In the genomic region with DNA sequence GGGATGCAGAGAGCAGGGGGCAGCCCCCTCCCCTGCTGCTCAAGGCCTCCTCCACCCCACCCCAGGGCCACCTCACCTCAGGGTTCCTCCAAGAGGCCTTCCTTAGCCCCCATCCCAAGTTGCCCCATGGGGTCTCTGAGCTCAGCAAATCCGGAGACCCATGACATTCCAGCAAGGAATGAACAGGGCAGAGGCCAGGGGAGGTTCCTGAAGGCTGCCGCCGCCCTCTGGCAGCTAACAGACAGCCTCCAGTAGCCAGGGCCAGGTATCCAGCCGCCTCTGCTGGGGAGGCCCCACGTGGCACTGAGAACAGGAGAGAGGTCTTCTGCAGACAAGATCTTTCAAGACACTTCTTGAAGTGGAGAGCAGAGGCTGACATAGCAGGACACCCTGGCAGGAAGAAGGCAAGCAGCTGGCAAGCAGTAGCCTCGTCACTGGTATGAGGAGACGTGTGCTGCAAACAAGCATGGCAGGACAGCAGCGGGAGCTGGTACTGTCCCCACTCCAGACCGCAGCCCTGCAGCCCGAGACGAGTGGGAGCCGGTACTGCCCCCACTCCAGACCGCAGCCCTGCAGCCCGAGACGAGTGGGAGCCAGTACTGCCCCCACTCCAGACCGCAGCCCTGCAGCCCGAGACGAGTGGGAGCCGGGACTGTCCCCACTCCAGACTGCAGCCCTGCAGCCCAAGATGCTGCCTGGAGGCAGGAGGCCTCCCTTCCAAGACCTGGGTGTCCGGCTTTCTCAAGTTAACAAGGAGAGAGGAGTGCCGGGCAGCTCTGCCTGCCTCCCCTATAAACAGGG, we compare ENCODE assay signal across 1 cellular context.
A peak's percentile ranks its signal among the peaks of the same experiment; 100 is the strongest.
TF ChIP-seq lines count a peak whose summit lies in the region.

No MANE protein-coding gene starts in this region.

TF ChIP-seq in HepG2, 621 proteins besides CTCF, POLR2A, EP300 and RAD21 (continued from another document):
- TF ChIP-seq, protein P1, sequence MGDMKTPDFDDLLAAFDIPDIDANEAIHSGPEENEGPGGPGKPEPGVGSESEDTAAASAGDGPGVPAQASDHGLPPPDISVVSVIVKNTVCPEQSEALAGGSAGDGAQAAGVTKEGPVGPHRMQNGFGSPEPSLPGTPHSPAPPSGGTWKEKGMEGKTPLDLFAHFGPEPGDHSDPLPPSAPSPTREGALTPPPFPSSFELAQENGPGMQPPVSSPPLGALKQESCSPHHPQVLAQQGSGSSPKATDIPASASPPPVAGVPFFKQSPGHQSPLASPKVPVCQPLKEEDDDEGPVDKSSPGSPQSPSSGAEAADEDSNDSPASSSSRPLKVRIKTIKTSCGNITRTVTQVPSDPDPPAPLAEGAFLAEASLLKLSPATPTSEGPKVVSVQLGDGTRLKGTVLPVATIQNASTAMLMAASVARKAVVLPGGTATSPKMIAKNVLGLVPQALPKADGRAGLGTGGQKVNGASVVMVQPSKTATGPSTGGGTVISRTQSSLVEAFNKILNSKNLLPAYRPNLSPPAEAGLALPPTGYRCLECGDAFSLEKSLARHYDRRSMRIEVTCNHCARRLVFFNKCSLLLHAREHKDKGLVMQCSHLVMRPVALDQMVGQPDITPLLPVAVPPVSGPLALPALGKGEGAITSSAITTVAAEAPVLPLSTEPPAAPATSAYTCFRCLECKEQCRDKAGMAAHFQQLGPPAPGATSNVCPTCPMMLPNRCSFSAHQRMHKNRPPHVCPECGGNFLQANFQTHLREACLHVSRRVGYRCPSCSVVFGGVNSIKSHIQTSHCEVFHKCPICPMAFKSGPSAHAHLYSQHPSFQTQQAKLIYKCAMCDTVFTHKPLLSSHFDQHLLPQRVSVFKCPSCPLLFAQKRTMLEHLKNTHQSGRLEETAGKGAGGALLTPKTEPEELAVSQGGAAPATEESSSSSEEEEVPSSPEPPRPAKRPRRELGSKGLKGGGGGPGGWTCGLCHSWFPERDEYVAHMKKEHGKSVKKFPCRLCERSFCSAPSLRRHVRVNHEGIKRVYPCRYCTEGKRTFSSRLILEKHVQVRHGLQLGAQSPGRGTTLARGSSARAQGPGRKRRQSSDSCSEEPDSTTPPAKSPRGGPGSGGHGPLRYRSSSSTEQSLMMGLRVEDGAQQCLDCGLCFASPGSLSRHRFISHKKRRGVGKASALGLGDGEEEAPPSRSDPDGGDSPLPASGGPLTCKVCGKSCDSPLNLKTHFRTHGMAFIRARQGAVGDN (CRISPR knock-in tag; IDR thresholded peaks at IDR 0.05), result peak; percentile 25; the same call in 1 of the 2 replicates
- TF ChIP-seq, protein P2, sequence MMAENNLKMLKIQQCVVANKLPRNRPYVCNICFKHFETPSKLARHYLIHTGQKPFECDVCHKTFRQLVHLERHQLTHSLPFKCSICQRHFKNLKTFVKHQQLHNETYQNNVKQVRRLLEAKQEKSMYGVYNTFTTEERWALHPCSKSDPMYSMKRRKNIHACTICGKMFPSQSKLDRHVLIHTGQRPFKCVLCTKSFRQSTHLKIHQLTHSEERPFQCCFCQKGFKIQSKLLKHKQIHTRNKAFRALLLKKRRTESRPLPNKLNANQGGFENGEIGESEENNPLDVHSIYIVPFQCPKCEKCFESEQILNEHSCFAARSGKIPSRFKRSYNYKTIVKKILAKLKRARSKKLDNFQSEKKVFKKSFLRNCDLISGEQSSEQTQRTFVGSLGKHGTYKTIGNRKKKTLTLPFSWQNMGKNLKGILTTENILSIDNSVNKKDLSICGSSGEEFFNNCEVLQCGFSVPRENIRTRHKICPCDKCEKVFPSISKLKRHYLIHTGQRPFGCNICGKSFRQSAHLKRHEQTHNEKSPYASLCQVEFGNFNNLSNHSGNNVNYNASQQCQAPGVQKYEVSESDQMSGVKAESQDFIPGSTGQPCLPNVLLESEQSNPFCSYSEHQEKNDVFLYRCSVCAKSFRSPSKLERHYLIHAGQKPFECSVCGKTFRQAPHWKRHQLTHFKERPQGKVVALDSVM (CRISPR knock-in tag; IDR thresholded peaks at IDR 0.05), result peak; percentile 83; the same call in 1 of the 2 replicates
- peak; percentile 16 for TF ChIP-seq TEAD3 (CRISPR knock-in tag; optimal IDR thresholded peaks at IDR 0.05; ENCODE audit: borderline replicate concordance)
